Comparison of ENCODE assay signal across 15 cellular contexts in the genomic region with DNA sequence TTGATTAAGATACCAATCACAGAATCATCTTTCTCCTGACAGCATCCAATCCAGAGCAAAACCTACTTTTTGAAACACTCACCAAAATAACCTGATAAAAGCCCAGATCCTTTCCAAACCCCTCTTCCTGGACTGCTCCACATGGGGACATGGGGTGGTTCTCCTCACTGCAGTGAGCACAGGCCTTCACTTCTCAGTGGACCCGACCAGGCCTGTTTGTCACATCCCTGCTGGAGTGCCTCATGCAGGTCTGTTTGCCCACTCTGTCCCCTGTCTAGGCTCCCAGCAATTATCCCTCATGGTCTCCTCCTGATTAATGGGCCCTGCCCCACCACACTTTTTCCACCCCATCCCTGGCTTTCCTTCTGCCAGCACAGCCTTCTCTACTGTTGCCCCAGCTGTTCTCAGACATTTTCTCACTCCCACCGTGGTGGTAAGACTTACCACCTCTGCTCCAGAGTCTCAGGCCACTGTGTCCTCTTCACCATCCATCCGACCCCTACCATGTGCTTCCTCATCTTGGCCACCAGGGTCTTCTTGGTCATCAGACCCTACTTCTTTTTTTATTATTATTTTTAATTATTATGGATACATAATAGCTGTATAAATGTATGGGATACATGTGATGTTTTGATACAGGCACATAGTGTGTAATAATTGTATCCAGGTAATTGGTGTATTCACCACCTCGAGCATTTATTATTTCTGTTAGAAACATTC. TPM values are rescaled to one million over a fixed set of nuclear protein-coding genes. Genes with fewer than 3 reads are reported as not detected.
DNase-seq lines count a peak whose midpoint lies in the region; ATAC-seq and TF ChIP-seq lines count a peak whose summit lies in the region.
"Had no signal": no experiment of that assay in that cellular context is flagged by ENCODE, and none has a peak within 500 bp of the region (broad histone marks: within the 10 kb centered on the region; RNA-seq: fewer than 3 reads in every experiment).

No MANE protein-coding gene starts in this region.

- H3K4me3 ChIP-seq in AG04450 (ENCODE audit: low read depth, low read length) (no peak overlapping the region), astrocyte of the spinal cord (ENCODE audit: low read depth, low read length) (no peak overlapping the region), liver (ENCODE audit: low read depth in 1 of 3, low read length in 3 of 3) (no peak overlapping the region)
- no peak overlapping the region for H3K4me3 ChIP-seq in CD8-positive, alpha-beta memory T cell (ENCODE audit: low read length)

- TF ChIP-seq RAD21 in liver (IDR thresholded peaks at IDR 0.05): no peak

- H3K36me3 ChIP-seq in CD8-positive, alpha-beta memory T cell (ENCODE audit: insufficient read depth, low read length): no peaks in the 10 kb centered on the region
- peaks cover 0 to 11% (median 4%) of the 10 kb centered on the region in 4 donors for H3K36me3 ChIP-seq in liver (ENCODE audit: control insufficient read depth in 4 of 4, insufficient read depth in 3 of 4, low read depth in 1 of 4, low read length in 3 of 4)

- no peak overlapping the region for H3K27ac ChIP-seq in AG04450 (ENCODE audit: low read depth, low read length)
- H3K27ac ChIP-seq in CD8-positive, alpha-beta memory T cell (ENCODE audit: low read depth, low read length): no peak overlapping the region
- H3K27ac ChIP-seq in liver (ENCODE audit: low read depth in 1 of 2, low read length in 2 of 2): no peak overlapping the region

- in situ Hi-C loops in astrocyte of the spinal cord (cut with HindIII; ENCODE audit: low sequenced_read_pairs): no loop called here

- WGBS in liver: 95% methylated on average over 4 of the region's 4 CpGs

- CTCF ChIA-PET in AG04450 (lab: Charles Lee): no interaction called here
- CTCF ChIA-PET in CD8-positive, alpha-beta memory T cell (lab: Charles Lee): no interaction called here

- peaks cover 0 to 4% (median 0%) of the 10 kb centered on the region in 3 donors for H3K4me1 Mint-ChIP-seq in CD8-positive, alpha-beta memory T cell
- peaks cover 0 to 9% of the 10 kb centered on the region in 2 donors for H3K4me1 Mint-ChIP-seq in natural killer cell

- peaks cover 0 to 11% (median 4%) of the 10 kb centered on the region in 5 donors for H3K9me3 Mint-ChIP-seq in CD8-positive, alpha-beta memory T cell
- peaks cover 2 to 6% of the 10 kb centered on the region in 2 donors for H3K9me3 Mint-ChIP-seq in natural killer cell

- H3K36me3 Mint-ChIP-seq in CD8-positive, alpha-beta memory T cell: peaks cover 9 to 15% (median 12%) of the 10 kb centered on the region in 3 donors
- no peaks in the 10 kb centered on the region for H3K36me3 Mint-ChIP-seq in natural killer cell

- intact Hi-C loops in natural killer cell (cut with micrococcal nuclease): no loop called here
- intact Hi-C loops in left cardiac atrium (cut with DNase I): no loop called here

- H3K9me3 ChIP-seq in AG04450 (ENCODE audit: control insufficient read depth, insufficient read depth, low read length) (peaks cover 5% of the 10 kb centered on the region; the same call in 1 of the 2 replicates), liver (ENCODE audit: control insufficient read depth in 4 of 4, low read length in 3 of 4) (no peaks in the 10 kb centered on the region)
- no peaks in the 10 kb centered on the region for H3K9me3 ChIP-seq in CD8-positive, alpha-beta memory T cell (ENCODE audit: low read length)

- H3K9ac ChIP-seq in liver (ENCODE audit: low read depth in 1 of 2, low read length in 2 of 2): no peak overlapping the region

- no peak for DNase-seq in AG04450 (ENCODE audit: low read depth, low spot score)
- no peak for DNase-seq in CD8-positive, alpha-beta memory T cell
- no peak for DNase-seq in astrocyte of the spinal cord (ENCODE audit: low read depth, low spot score)
- no peak for DNase-seq in natural killer cell
- DNase-seq in left cardiac atrium: no peak
- no peak for DNase-seq in stimulated activated naive CD8-positive, alpha-beta T cell treated with anti-CD3 and anti-CD28 coated beads, Interleukin-15, Interleukin-2, amounts not matched to agents 100 U/mL and 50 U/mL, for 24 hours
- DNase-seq: activated CD4-positive, CD25-positive, alpha-beta regulatory T cell; activated CD8-positive, alpha-beta memory T cell treated with anti-CD3 and anti-CD28 coated beads, Interleukin-2, amount 50 U/mL, for 4 hours; cerebellar nuclear complex; KG1; NCI-H1105; posterior cingulate gyrus; stimulated activated CD4-positive, alpha-beta T cell treated with anti-CD3 and anti-CD28 coated beads, Interleukin-12 subunit alpha, Interleukin-12 subunit beta, amount 100 ng/mL, for 4 hours had no signal

- no peaks in the 10 kb centered on the region for H3K27me3 Mint-ChIP-seq in CD8-positive, alpha-beta memory T cell
- H3K27me3 Mint-ChIP-seq in natural killer cell (ENCODE audit: low read depth in 2 of 2): no peaks in the 10 kb centered on the region

- H3K27ac Mint-ChIP-seq in CD8-positive, alpha-beta memory T cell: peak overlapping the region in 6 of 8 donors; percentile 18 to 83 (median 45)
- H3K27ac Mint-ChIP-seq in natural killer cell: peak overlapping the region in 1 of 2 donors; percentile 60

- ATAC-seq in natural killer cell (no peak), GM21381 (IDR thresholded peaks at IDR 0.05; ENCODE audit: unreplicated experiment) (no peak), left cardiac atrium (no peak)
- no peak for ATAC-seq in stimulated activated naive CD8-positive, alpha-beta T cell treated with anti-CD3 and anti-CD28 coated beads, Interleukin-15, Interleukin-2, amounts not matched to agents 100 U/mL and 50 U/mL, for 24 hours

- no peak overlapping the region for H3K4me3 Mint-ChIP-seq in CD8-positive, alpha-beta memory T cell
- no peak overlapping the region for H3K4me3 Mint-ChIP-seq in natural killer cell

- TF ChIP-seq CTCF in AG04450 (IDR thresholded peaks at IDR 0.05; ENCODE audit: low read depth, low read length): peak; percentile 20; the same call in 1 of the 2 replicates
- peak; percentile 17 for TF ChIP-seq CTCF in astrocyte of the spinal cord (IDR thresholded peaks at IDR 0.05; ENCODE audit: low read depth, low read length)
- peak; percentile 7 for TF ChIP-seq CTCF in liver (IDR thresholded peaks at IDR 0.05; ENCODE audit: low read depth, low read length, missing input control)
- no peak for TF ChIP-seq CTCF in natural killer cell (IDR thresholded peaks at IDR 0.05)

- POLR2A ChIA-PET in AG04450 (lab: Yijun Ruan, JAX): no interaction called here
- POLR2A ChIA-PET in CD8-positive, alpha-beta memory T cell (lab: Charles Lee): no interaction called here

- no peaks in the 10 kb centered on the region for H3K27me3 ChIP-seq in AG04450 (ENCODE audit: control insufficient read depth, insufficient read depth, low read length)
- H3K27me3 ChIP-seq in CD8-positive, alpha-beta memory T cell (ENCODE audit: insufficient read depth, low read length, poor library complexity, severe bottlenecking): no peaks in the 10 kb centered on the region
- no peaks in the 10 kb centered on the region for H3K27me3 ChIP-seq in liver (ENCODE audit: control insufficient read depth in 4 of 4, insufficient read depth in 4 of 4, low read length in 3 of 4)

- H3K4me1 ChIP-seq in CD8-positive, alpha-beta memory T cell (ENCODE audit: insufficient read depth, low read length): no peaks in the 10 kb centered on the region
- no peaks in the 10 kb centered on the region for H3K4me1 ChIP-seq in liver (ENCODE audit: control insufficient read depth in 4 of 4, insufficient read depth in 4 of 4, low read length in 3 of 4)

TF ChIP-seq in liver, 16 proteins besides CTCF, POLR2A, EP300 and RAD21:
- TF ChIP-seq SP1 (IDR thresholded peaks at IDR 0.05): no peak
- no peak for TF ChIP-seq MAX (IDR thresholded peaks at IDR 0.05)
- no peak for TF ChIP-seq RXRA (IDR thresholded peaks at IDR 0.05)

RNA-seq across cellular contexts. Expression of gene MRPL30, which starts 21.1 kb away (rescaled TPM):
- 29.9 and 38.3 TPM in 2 replicates for polyA plus RNA-seq in AG04450 (2011; rRNA removed)
- 14.1 and 18.2 TPM in 2 replicates for polyA minus RNA-seq in AG04450 (2011; rRNA and poly(A)+ RNA removed)
- 10 to 100 TPM; 28.8 to 29.8 TPM for total RNA-seq in CD8-positive, alpha-beta memory T cell
- polyA plus RNA-seq in CD8-positive, alpha-beta memory T cell: 22.8 TPM
- total RNA-seq in liver: 10 to 100 TPM; 19.6 to 21.0 TPM
- 10 to 100 TPM; 11.7 to 14.0 TPM for polyA plus RNA-seq in liver
- 10 to 100 TPM; 16.0 to 18.6 (median 16.9) TPM for total RNA-seq in natural killer cell
- 10 to 100 TPM; 25.4 to 25.8 TPM for total RNA-seq in left cardiac atrium

RNA-seq across cellular contexts. Expression of gene MITD1, which starts 21.3 kb away (rescaled TPM):
- polyA plus RNA-seq in AG04450 (2011; rRNA removed) (19.2 and 27.2 TPM in 2 replicates), liver (10 to 100 TPM in 1 of 2 donors, 1 to 10 TPM in 1; 7.8 to 17.5 TPM)
- 9.9 and 10.4 TPM in 2 replicates for polyA minus RNA-seq in AG04450 (2011; rRNA and poly(A)+ RNA removed)
- 10 to 100 TPM; 55.4 to 58.7 TPM for total RNA-seq in CD8-positive, alpha-beta memory T cell
- polyA plus RNA-seq in CD8-positive, alpha-beta memory T cell: 43.1 TPM
- total RNA-seq in liver (10 to 100 TPM; 10.5 to 15.5 TPM), natural killer cell (10 to 100 TPM; 22.9 to 33.6 (median 26.7) TPM), left cardiac atrium (10 to 100 TPM; 16.2 to 17.6 TPM)

RNA-seq across cellular contexts. Expression of gene LIPT1, which starts 47.4 kb away (rescaled TPM):
- polyA plus RNA-seq in AG04450 (2011; rRNA removed): 6.0 and 7.3 TPM in 2 replicates
- 3.1 and 3.6 TPM in 2 replicates for polyA minus RNA-seq in AG04450 (2011; rRNA and poly(A)+ RNA removed)
- total RNA-seq in CD8-positive, alpha-beta memory T cell: 1 to 10 TPM; 4.9 to 5.5 TPM
- polyA plus RNA-seq in CD8-positive, alpha-beta memory T cell: 21.9 TPM
- total RNA-seq in liver: 1 to 10 TPM; 4.3 to 4.8 TPM
- polyA plus RNA-seq in liver: 1 to 10 TPM; 2.3 to 2.6 TPM
- total RNA-seq in natural killer cell: 10 to 100 TPM; 12.0 to 21.4 (median 17.3) TPM
- 1 to 10 TPM; 6.0 to 7.1 TPM for total RNA-seq in left cardiac atrium

RNA-seq across cellular contexts. Expression of gene TSGA10, which starts 47.4 kb away (rescaled TPM):
- polyA plus RNA-seq in AG04450 (2011; rRNA removed): 1.4 and 1.8 TPM in 2 replicates
- 1.2 and 1.7 TPM in 2 replicates for polyA minus RNA-seq in AG04450 (2011; rRNA and poly(A)+ RNA removed)
- 1 to 10 TPM; 6.4 to 6.7 TPM for total RNA-seq in CD8-positive, alpha-beta memory T cell
- 16.8 TPM for polyA plus RNA-seq in CD8-positive, alpha-beta memory T cell
- total RNA-seq in liver: 1 to 10 TPM; 3.5 to 4.4 TPM
- polyA plus RNA-seq in liver: 1 to 10 TPM in 1 of 2 donors, under 1 TPM in 1; 0.93 to 4.0 TPM
- total RNA-seq in natural killer cell: 10 to 100 TPM in 2 of 3 donors, 1 to 10 TPM in 1; 8.4 to 16.0 (median 11.5) TPM
- total RNA-seq in left cardiac atrium: 1 to 10 TPM; 3.6 to 4.0 TPM

RNA-seq across cellular contexts. Expression of gene LYG2, which starts 53.3 kb away (rescaled TPM):
- polyA plus RNA-seq in AG04450 (2011; rRNA removed): not detected in 2 replicates
- polyA minus RNA-seq in AG04450 (2011; rRNA and poly(A)+ RNA removed): not detected in 2 replicates
- not detected for total RNA-seq in CD8-positive, alpha-beta memory T cell
- polyA plus RNA-seq in CD8-positive, alpha-beta memory T cell: not detected
- total RNA-seq in liver: not detected
- polyA plus RNA-seq in liver: under 1 TPM in 1 of 2 donors, not detected in 1; 0.31 TPM
- total RNA-seq in natural killer cell: not detected
- total RNA-seq in left cardiac atrium: not detected
